Comparison of ENCODE assay signal across 9 cellular contexts in genomic region chr10:119270893-119271361, GRCh38.
DNase-seq lines count a peak whose midpoint lies in the region; ATAC-seq, FAIRE-seq and TF ChIP-seq lines count a peak whose summit lies in the region.
"Had no signal": no experiment of that assay in that cellular context is flagged by ENCODE, and none has a peak within 500 bp of the region (broad histone marks: within the 10 kb centered on the region; RNA-seq: fewer than 3 reads in every experiment).

No MANE protein-coding gene starts in this region.

- FAIRE-seq in bronchial epithelial cell (lab: Jason Lieb, UNC): no peak
- FAIRE-seq: islet of Langerhans had no signal

- H3K27ac ChIP-seq in mucosa of rectum (ENCODE audit: low read depth in 2 of 2, low read length in 2 of 2) (peak overlapping the region; percentile 33 to 76), upper lobe of left lung (peak overlapping the region; percentile 86 to 94 (median 88))

- DNase-seq in T-helper 22 cell (ENCODE audit: low read depth): peak; percentile 53
- peak; percentile 47 for DNase-seq in bronchial epithelial cell (ENCODE audit: low read depth)
- peak; percentile 91 to 93 for DNase-seq in upper lobe of left lung
- DNase-seq in SK-N-DZ (ENCODE audit: low spot score): no peak
- DNase-seq in AG08396 (ENCODE audit: low spot score): no peak

- H3K4me3 ChIP-seq in bronchial epithelial cell (ENCODE audit: low read depth, low read length) (no peak overlapping the region), mucosa of rectum (ENCODE audit: low read length in 2 of 2) (peak overlapping the region; percentile 21 to 24), upper lobe of left lung (peak overlapping the region in 2 of 4 donors; percentile 5 to 14)

- TF ChIP-seq POLR2A in GM18505 (IDR thresholded peaks at IDR 0.05; ENCODE audit: borderline replicate concordance, extremely low read depth, insufficient read depth, insufficient read length) (peak; percentile 60), upper lobe of left lung (IDR thresholded peaks at IDR 0.05) (peak in 3 of 4 donors; percentile 36 to 43 (median 37))

- TF ChIP-seq CTCF in bronchial epithelial cell (IDR thresholded peaks at IDR 0.05; ENCODE audit: insufficient read depth, low read length, severe bottlenecking) (no peak), upper lobe of left lung (IDR thresholded peaks at IDR 0.05) (no peak)

- TF ChIP-seq EP300 in upper lobe of left lung (IDR thresholded peaks at IDR 0.05): peak in 2 of 4 donors; percentile 85 to 91

- H3K9ac ChIP-seq in mucosa of rectum (ENCODE audit: low read depth in 1 of 2, low read length in 2 of 2): peak overlapping the region; percentile 9 to 13

- peaks cover 18 to 31% of the 10 kb centered on the region in 2 donors for H3K4me1 ChIP-seq in mucosa of rectum (ENCODE audit: control insufficient read depth in 2 of 2, insufficient read depth in 2 of 2, low read length in 2 of 2)
- peaks cover 62 to 93% (median 83%) of the 10 kb centered on the region in 4 donors for H3K4me1 ChIP-seq in upper lobe of left lung

- H3K36me3 ChIP-seq in bronchial epithelial cell (ENCODE audit: control insufficient read depth, insufficient read depth, low read length) (no peaks in the 10 kb centered on the region), mucosa of rectum (ENCODE audit: control insufficient read depth in 2 of 2, insufficient read depth in 2 of 2, low read length in 2 of 2) (no peaks in the 10 kb centered on the region), upper lobe of left lung (no peaks in the 10 kb centered on the region)

- WGBS in upper lobe of left lung, 2 donors: 19 to 31% methylated on average over 14 to 17 of the region's 17 CpGs

- no peaks in the 10 kb centered on the region for H3K27me3 ChIP-seq in bronchial epithelial cell (ENCODE audit: control insufficient read depth, insufficient read depth, low read length)
- H3K27me3 ChIP-seq in mucosa of rectum (ENCODE audit: control insufficient read depth in 2 of 2, insufficient read depth in 2 of 2, low read length in 2 of 2): no peaks in the 10 kb centered on the region
- H3K27me3 ChIP-seq in upper lobe of left lung: no peaks in the 10 kb centered on the region

- ATAC-seq in GM18505 (IDR thresholded peaks at IDR 0.05; ENCODE audit: unreplicated experiment) (peak; percentile 52), HG02885 (IDR thresholded peaks at IDR 0.05; ENCODE audit: poor library complexity, unreplicated experiment) (peak; percentile 84), upper lobe of left lung (ENCODE audit: low FRiP score in 2 of 2) (peak; percentile 69 to 88)

- H3K9me3 ChIP-seq in mucosa of rectum (ENCODE audit: control insufficient read depth in 2 of 2, low read length in 2 of 2): no peaks in the 10 kb centered on the region
- no peaks in the 10 kb centered on the region for H3K9me3 ChIP-seq in upper lobe of left lung

Comparison
In these comparisons a context has a peak if more than half of its experiments do, and no peak if none do; other contexts are left out.
1. DNase-seq: peak in T-helper 22 cell (single experiment), bronchial epithelial cell (single experiment) and upper lobe of left lung (2 of 2); none in SK-N-DZ (single experiment) and AG08396 (single experiment).
2. Peak in every context shown above with its lines, with median percentiles within 50 percentile points of each other: ATAC-seq.